9 cellular contexts compared by ENCODE assay signal in genomic region chr11:66595245-66595904, GRCh38. TPM values are rescaled to one million over a fixed set of nuclear protein-coding genes. Genes with fewer than 3 reads are reported as not detected.
DNase-seq lines count a peak whose midpoint lies in the region; ATAC-seq and TF ChIP-seq lines count a peak whose summit lies in the region.
"Had no signal": no experiment of that assay in that cellular context is flagged by ENCODE, and none has a peak within 500 bp of the region (broad histone marks: within the 10 kb centered on the region; RNA-seq: fewer than 3 reads in every experiment).

No MANE protein-coding gene starts in this region.

- no peaks in the 10 kb centered on the region for H3K9me3 Mint-ChIP-seq in T-cell
- H3K9me3 Mint-ChIP-seq in glutamatergic neuron (ENCODE audit: unreplicated experiment): peaks cover 10% of the 10 kb centered on the region
- H3K9me3 Mint-ChIP-seq in stimulated activated effector memory CD8-positive, alpha-beta T cell treated with anti-CD3 and anti-CD28 coated beads, Interleukin-12 subunit alpha, Interleukin-12 subunit beta, amount 100 ng/mL, for 72 hours: no peaks in the 10 kb centered on the region

- CTCF ChIA-PET in T-cell (lab: Charles Lee): no interaction called here

- DNase-seq in NCI-H2171 treated with DMSO at 0.1 percent for 48 hours (lab: John Stamatoyannopoulos, UW) (peak; percentile 15), NCI-H2171 (lab: John Stamatoyannopoulos, UW) (no peak), T-cell (peak in 1 of 34 experiments; percentile 19), glutamatergic neuron (no peak), NCI-H1436 (lab: John Stamatoyannopoulos, UW) (no peak)
- DNase-seq in stimulated activated effector memory CD8-positive, alpha-beta T cell treated with anti-CD3 and anti-CD28 coated beads, Interleukin-12 subunit alpha, Interleukin-12 subunit beta, amount 100 ng/mL, for 72 hours (ENCODE audit: low spot score in 2 of 2): no peak
- DNase-seq in activated CD4-positive, CD25-positive, alpha-beta regulatory T cell treated with anti-CD3 and anti-CD28 coated beads, Interleukin-2, amount 50 U/mL, for 72 hours: no peak
- DNase-seq: NCI-H2081 had no signal

- H3K27me3 Mint-ChIP-seq in T-cell (no peaks in the 10 kb centered on the region), glutamatergic neuron (ENCODE audit: unreplicated experiment) (peaks cover 7% of the 10 kb centered on the region)

- ATAC-seq in T-cell (replicated peaks in 1 of 4) (no peak), HG03175 (IDR thresholded peaks at IDR 0.05; ENCODE audit: unreplicated experiment) (no peak)
- ATAC-seq in stimulated activated effector memory CD8-positive, alpha-beta T cell treated with anti-CD3 and anti-CD28 coated beads, Interleukin-12 subunit alpha, Interleukin-12 subunit beta, amount 100 ng/mL, for 72 hours: no peak

- H3K4me1 Mint-ChIP-seq in T-cell: peaks cover 34 to 42% (median 38%) of the 10 kb centered on the region in 3 donors
- peaks cover 6% of the 10 kb centered on the region for H3K4me1 Mint-ChIP-seq in glutamatergic neuron (ENCODE audit: low read depth, unreplicated experiment)
- H3K4me1 Mint-ChIP-seq in stimulated activated effector memory CD8-positive, alpha-beta T cell treated with anti-CD3 and anti-CD28 coated beads, Interleukin-12 subunit alpha, Interleukin-12 subunit beta, amount 100 ng/mL, for 72 hours: peaks cover 37% of the 10 kb centered on the region

- H3K36me3 Mint-ChIP-seq in T-cell (peaks cover 3% of the 10 kb centered on the region), glutamatergic neuron (ENCODE audit: unreplicated experiment) (no peaks in the 10 kb centered on the region)
- peaks cover 16% of the 10 kb centered on the region for H3K36me3 Mint-ChIP-seq in stimulated activated effector memory CD8-positive, alpha-beta T cell treated with anti-CD3 and anti-CD28 coated beads, Interleukin-12 subunit alpha, Interleukin-12 subunit beta, amount 100 ng/mL, for 72 hours

- H3K4me3 Mint-ChIP-seq in T-cell (peak overlapping the region; percentile 36 to 92 (median 67)), glutamatergic neuron (ENCODE audit: unreplicated experiment) (peak overlapping the region; percentile 0)
- H3K4me3 Mint-ChIP-seq in stimulated activated effector memory CD8-positive, alpha-beta T cell treated with anti-CD3 and anti-CD28 coated beads, Interleukin-12 subunit alpha, Interleukin-12 subunit beta, amount 100 ng/mL, for 72 hours: peak overlapping the region; percentile 48

- H3K27ac Mint-ChIP-seq in T-cell (peak overlapping the region; percentile 50 to 72), glutamatergic neuron (ENCODE audit: unreplicated experiment) (no peak overlapping the region)
- peak overlapping the region; percentile 88 for H3K27ac Mint-ChIP-seq in stimulated activated effector memory CD8-positive, alpha-beta T cell treated with anti-CD3 and anti-CD28 coated beads, Interleukin-12 subunit alpha, Interleukin-12 subunit beta, amount 100 ng/mL, for 72 hours

- POLR2A ChIA-PET in T-cell (lab: Charles Lee): interaction anchor here (0.6 to 1.5 kb wide), 4 partner anchors 21 to 43 kb away, joined by 3 to 15 read pairs (median 6); partner anchors contain the start of genes RBM14 (in 2 of the 2) and RBM4 (in 1 of the 2)

- TF ChIP-seq CTCF in glutamatergic neuron (IDR thresholded peaks at IDR 0.05; ENCODE audit: partially characterized antibody, unreplicated experiment): no peak

RNA-seq across cellular contexts. Expression of gene CCS, which starts 2.4 kb away (rescaled TPM):
- 10 to 100 TPM; 32.3 to 69.5 (median 58.3) TPM for total RNA-seq in T-cell
- 65.1 TPM for total RNA-seq in glutamatergic neuron (ENCODE audit: unreplicated experiment)

RNA-seq across cellular contexts. Expression of gene CCDC87, which starts 2.5 kb away (rescaled TPM):
- total RNA-seq in T-cell (under 1 TPM; 0.10 to 0.65 (median 0.32) TPM), glutamatergic neuron (ENCODE audit: unreplicated experiment) (0.51 TPM)

RNA-seq across cellular contexts. Expression of gene RBM14, which starts 21.1 kb away (rescaled TPM):
- 100 to 1,000 TPM; 176 to 382 (median 191) TPM for total RNA-seq in T-cell
- total RNA-seq in glutamatergic neuron (ENCODE audit: unreplicated experiment): 89.2 TPM

RNA-seq across cellular contexts. Expression of gene CTSF, which starts 27.0 kb away (rescaled TPM):
- total RNA-seq in T-cell (10 to 100 TPM; 18.2 to 39.3 (median 30.4) TPM), glutamatergic neuron (ENCODE audit: unreplicated experiment) (31.1 TPM)

RNA-seq across cellular contexts. Expression of gene RBM4, which starts 43.1 kb away (rescaled TPM):
- 100 to 1,000 TPM; 163 to 233 (median 181) TPM for total RNA-seq in T-cell
- total RNA-seq in glutamatergic neuron (ENCODE audit: unreplicated experiment): 244 TPM

Comparison
In these comparisons a context has a peak if more than half of its experiments do, and no peak if none do; other contexts are left out.
1. H3K4me3 Mint-ChIP-seq: peak in every context shown above with its lines; median percentile 67 in T-cell; 48 in stimulated activated effector memory CD8-positive, alpha-beta T cell treated with anti-CD3 and anti-CD28 coated beads, Interleukin-12 subunit alpha, Interleukin-12 subunit beta, amount 100 ng/mL, for 72 hours; 0 in glutamatergic neuron.